In the genomic region with DNA sequence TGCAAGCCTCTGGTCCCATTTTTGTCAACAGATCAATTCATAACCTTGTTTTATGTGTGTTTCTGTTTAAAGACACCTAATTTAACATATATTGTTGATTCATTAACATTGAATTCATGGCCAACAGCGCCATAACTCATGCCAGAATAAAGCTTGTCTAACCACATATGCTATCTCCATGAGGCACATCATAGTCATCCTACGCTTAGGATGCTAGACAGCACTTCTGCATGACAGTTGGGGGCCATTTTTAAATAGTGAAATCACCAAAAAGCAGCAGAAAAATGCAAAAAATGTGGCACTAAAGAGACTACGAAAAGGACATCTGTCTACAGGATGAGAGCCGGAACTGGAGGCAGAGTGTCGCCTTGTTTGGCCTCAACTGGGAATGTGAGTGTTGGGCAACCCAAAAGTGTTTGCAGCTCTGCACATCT, we compare ENCODE assay signal across 13 cellular contexts. TPM values are rescaled to one million over a fixed set of nuclear protein-coding genes. Genes with fewer than 3 reads are reported as not detected.
DNase-seq lines count a peak whose midpoint lies in the region; ATAC-seq and TF ChIP-seq lines count a peak whose summit lies in the region.
"Had no signal": no experiment of that assay in that cellular context is flagged by ENCODE, and none has a peak within 500 bp of the region (broad histone marks: within the 10 kb centered on the region; RNA-seq: fewer than 3 reads in every experiment).

No MANE protein-coding gene starts in this region.

- H3K9me3 ChIP-seq in MM.1S (replicated peaks; ENCODE audit: insufficient read depth, low read length) (no peaks in the 10 kb centered on the region), smooth muscle cell (replicated peaks; ENCODE audit: low read depth) (no peaks in the 10 kb centered on the region)

- no peaks in the 10 kb centered on the region for H4K20me1 ChIP-seq in MM.1S (ENCODE audit: insufficient read depth, low read length)
- H4K20me1 ChIP-seq in smooth muscle cell (ENCODE audit: low read depth) = no peaks in the 10 kb centered on the region

- peaks cover 10% of the 10 kb centered on the region; the same call in 1 of the 2 replicates for H3K36me3 ChIP-seq in MM.1S (replicated peaks; ENCODE audit: insufficient read depth, low read length)
- H3K36me3 ChIP-seq in brain microvascular endothelial cell (replicated peaks) = peaks cover 26% of the 10 kb centered on the region
- no peaks in the 10 kb centered on the region for H3K36me3 ChIP-seq in smooth muscle cell (ENCODE audit: low read depth)

- WGBS in smooth muscle cell (ENCODE audit: low lambda C conversion rate) = 26% methylated on average over 5 of the region's 5 CpGs

- no peaks in the 10 kb centered on the region for H3K27me3 ChIP-seq in MM.1S (replicated peaks; ENCODE audit: insufficient read depth, low read length)
- no peaks in the 10 kb centered on the region for H3K27me3 ChIP-seq in brain microvascular endothelial cell (replicated peaks)
- no peaks in the 10 kb centered on the region for H3K27me3 ChIP-seq in smooth muscle cell (ENCODE audit: low read depth)

- H3K9me2 ChIP-seq in MM.1S (replicated peaks; ENCODE audit: insufficient read depth, low read length) = no peaks in the 10 kb centered on the region

- H3K4me3 ChIP-seq in MM.1S (ENCODE audit: low read length) (no peak overlapping the region), brain microvascular endothelial cell (ENCODE audit: low read depth, low read length) (no peak overlapping the region), smooth muscle cell (no peak overlapping the region)
- H3K4me3 ChIP-seq: skin epidermis had no signal

- H3F3A ChIP-seq in MM.1S (ENCODE audit: insufficient read depth, low read length) (peaks cover 86% of the 10 kb centered on the region), smooth muscle cell (ENCODE audit: low read depth) (peaks cover 7% of the 10 kb centered on the region)

- H2AFZ ChIP-seq in MM.1S (ENCODE audit: low read length) (no peak overlapping the region), smooth muscle cell (ENCODE audit: low read depth) (no peak overlapping the region)

- ATAC-seq in GM21576 (IDR thresholded peaks at IDR 0.05; ENCODE audit: unreplicated experiment) (no peak), GM21526 (IDR thresholded peaks at IDR 0.05; ENCODE audit: low FRiP score, unreplicated experiment) (no peak)
- ATAC-seq: activated CD8-positive, alpha-beta T cell treated with anti-CD3 and anti-CD28 coated beads, Interleukin-2, amount 10 ng/mL, durations not matched to agents 7 days and 5 days; stimulated activated naive CD8-positive, alpha-beta T cell treated with anti-CD3 and anti-CD28 coated beads, Interleukin-15, Interleukin-2, amounts not matched to agents 100 U/mL and 50 U/mL, for 24 hours had no signal

- H3K9ac ChIP-seq in MM.1S (ENCODE audit: low read length) (peak overlapping the region; percentile 77; the same call in 1 of the 2 replicates), smooth muscle cell (ENCODE audit: low read depth) (no peak overlapping the region)

- peak overlapping the region; percentile 99 for H3K27ac ChIP-seq in MM.1S (ENCODE audit: low read length)
- H3K27ac ChIP-seq in brain microvascular endothelial cell = peak overlapping the region; percentile 90
- peak overlapping the region; percentile 71 for H3K27ac ChIP-seq in smooth muscle cell (ENCODE audit: low read depth)

- TF ChIP-seq CTCF in MM.1S (IDR thresholded peaks at IDR 0.05; ENCODE audit: low read length) (no peak), brain microvascular endothelial cell (IDR thresholded peaks at IDR 0.05; ENCODE audit: low read depth, low read length, missing control alignments) (no peak), smooth muscle cell (IDR thresholded peaks at IDR 0.05; ENCODE audit: borderline replicate concordance, insufficient read depth, poor library complexity, severe bottlenecking) (no peak)

- peak; percentile 51 for DNase-seq in GM03348 (ENCODE audit: low spot score)
- DNase-seq in MM.1S = no peak
- peak; percentile 62 for DNase-seq in brain microvascular endothelial cell
- DNase-seq in smooth muscle cell (lab: John Stamatoyannopoulos, UW; ENCODE audit: unreplicated experiment) = no peak
- DNase-seq in posterior cingulate gyrus = no peak
- DNase-seq: activated CD8-positive, alpha-beta T cell treated with anti-CD3 and anti-CD28 coated beads, Interleukin-2, amount 10 ng/mL, durations not matched to agents 7 days and 5 days; CD4-positive, alpha-beta memory T cell; MV-4-11; occipital lobe; stimulated activated naive CD8-positive, alpha-beta T cell treated with anti-CD3 and anti-CD28 coated beads, Interleukin-15, Interleukin-2, amounts not matched to agents 100 U/mL and 50 U/mL, for 24 hours had no signal

- intact Hi-C loops in posterior cingulate gyrus (cut with DNase I) = no loop called here

- in situ Hi-C loops in brain microvascular endothelial cell (cut with HindIII; ENCODE audit: low pct_ligation_motif_present, low sequenced_read_pairs) = no loop called here

- H3K4me2 ChIP-seq in MM.1S (ENCODE audit: low read depth, low read length) (peak overlapping the region; percentile 91), smooth muscle cell (peak overlapping the region; percentile 72)

- H3K4me1 ChIP-seq in MM.1S (ENCODE audit: low read length) (peaks cover 96% of the 10 kb centered on the region), smooth muscle cell (ENCODE audit: low read depth) (peaks cover 21% of the 10 kb centered on the region)

- H3K79me2 ChIP-seq in MM.1S (ENCODE audit: low read length) (peaks cover 78% of the 10 kb centered on the region), smooth muscle cell (ENCODE audit: low read depth) (peaks cover 50% of the 10 kb centered on the region)

RNA-seq across cellular contexts. Expression of a gene that starts 37.9 kb away (rescaled TPM):
- total RNA-seq in smooth muscle cell = 32.0 and 35.6 TPM in 2 replicates
- 17.2 and 18.2 TPM in 2 replicates for polyA plus RNA-seq in smooth muscle cell

Comparison
In these comparisons a context has a peak if more than half of its experiments do, and no peak if none do; other contexts are left out.
1. DNase-seq: peak in GM03348 (single experiment) and brain microvascular endothelial cell (single experiment); none in MM.1S (single experiment), smooth muscle cell (single experiment) and posterior cingulate gyrus (0 of 10).
2. Peak in every context shown above with its lines, with median percentiles within 50 percentile points of each other: H3K27ac ChIP-seq.